In the genomic region with DNA sequence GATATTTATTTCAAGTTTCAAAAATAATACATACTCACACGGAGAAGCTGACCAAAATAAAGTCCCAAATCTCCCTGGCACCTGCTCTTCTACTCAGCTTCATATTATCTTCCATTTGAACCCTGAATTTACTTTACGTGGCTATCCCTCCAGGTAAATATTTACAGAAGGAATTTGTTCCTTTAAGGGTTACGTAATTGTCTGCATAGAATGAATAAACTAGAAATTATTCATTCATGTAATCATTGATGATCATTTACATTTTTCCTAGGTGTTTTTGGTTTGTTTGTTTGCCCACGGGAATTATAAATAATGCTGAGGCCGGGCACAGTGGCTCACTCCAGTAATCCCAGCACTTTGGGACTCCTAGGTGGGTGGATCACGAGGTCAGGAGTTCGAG, we compare ENCODE assay signal across 9 cellular contexts.
"Had no signal": no experiment of that assay in that cellular context is flagged by ENCODE, and none has a peak within 500 bp of the region (broad histone marks: within the 10 kb centered on the region; RNA-seq: fewer than 3 reads in every experiment).

No MANE protein-coding gene starts in this region.

- H3K4me1 ChIP-seq: HAP-1 had no signal

- H3K9me3 ChIP-seq: HAP-1 had no signal

- H3K27ac ChIP-seq: GM23248 had no signal

- DNase-seq: GM23248, GOT3, H7, HFFc6, IMR-90, KG1 had no signal

- ATAC-seq: HCT116, K562 had no signal

- H3K4me3 ChIP-seq: GM23248, HAP-1, K562 had no signal

- H3K36me3 ChIP-seq: HAP-1 had no signal
